Comparison of ENCODE assay signal across 9 cellular contexts in genomic region chr22:30308518-30309230, GRCh38. TPM values are rescaled to one million over a fixed set of nuclear protein-coding genes. Genes with fewer than 3 reads are reported as not detected.
DNase-seq lines count a peak whose midpoint lies in the region; ATAC-seq and TF ChIP-seq lines count a peak whose summit lies in the region.
"Had no signal": no experiment of that assay in that cellular context is flagged by ENCODE, and none has a peak within 500 bp of the region (broad histone marks: within the 10 kb centered on the region; RNA-seq: fewer than 3 reads in every experiment).

No MANE protein-coding gene starts in this region.

- H3K27me3 ChIP-seq in upper lobe of right lung: no peaks in the 10 kb centered on the region

- intact Hi-C loops in upper lobe of right lung (cut with DNase I): no loop called here

- no peak for TF ChIP-seq CTCF in fibroblast of villous mesenchyme (IDR thresholded peaks at IDR 0.05; ENCODE audit: insufficient read depth, low read depth, low read length)
- no peak for TF ChIP-seq CTCF in upper lobe of right lung (IDR thresholded peaks at IDR 0.05)

- H3K4me3 ChIP-seq in fibroblast of villous mesenchyme (ENCODE audit: low read depth, low read length): no peak overlapping the region
- H3K4me3 ChIP-seq in upper lobe of right lung: no peak overlapping the region

- H3K36me3 ChIP-seq in upper lobe of right lung: no peaks in the 10 kb centered on the region

- peaks cover 90% of the 10 kb centered on the region for H3K4me1 ChIP-seq in upper lobe of right lung

- DNase-seq in stimulated activated CD4-positive, alpha-beta T cell treated with anti-CD3 and anti-CD28 coated beads, Interleukin-15, amount 100 ng/mL, for 24 hours: peak; percentile 47
- no peak for DNase-seq in stimulated activated CD4-positive, alpha-beta T cell treated with anti-CD3 and anti-CD28 coated beads, Interleukin-12 subunit alpha, Interleukin-12 subunit beta, amount 100 ng/mL, for 4 hours
- peak; percentile 53 for DNase-seq in RKO (ENCODE audit: low spot score)
- DNase-seq in fibroblast of villous mesenchyme (ENCODE audit: low read depth): peak; percentile 94
- no peak for DNase-seq in upper lobe of right lung
- no peak for DNase-seq in NCI-H82 treated with DMSO at 0.1 percent for 48 hours (lab: John Stamatoyannopoulos, UW; ENCODE audit: unreplicated experiment)
- no peak for DNase-seq in caudate nucleus (lab: John Stamatoyannopoulos, UW)
- DNase-seq: T1000 had no signal

- H3K9me3 ChIP-seq in upper lobe of right lung: no peaks in the 10 kb centered on the region

- H3K27ac ChIP-seq in upper lobe of right lung: peak overlapping the region; percentile 89
- no peak overlapping the region for H3K27ac ChIP-seq in caudate nucleus (ENCODE audit: low read depth, low read length)

- ATAC-seq in upper lobe of right lung (no peak), GM21529 (IDR thresholded peaks at IDR 0.05; ENCODE audit: unreplicated experiment) (no peak)

RNA-seq across cellular contexts. Expression of gene TBC1D10A, which starts 18.1 kb away (rescaled TPM):
- total RNA-seq in fibroblast of villous mesenchyme (26.4 and 29.8 TPM in 2 replicates), upper lobe of right lung (29.6 TPM)

RNA-seq across cellular contexts. Expression of gene CASTOR1, which starts 19.4 kb away (rescaled TPM):
- total RNA-seq in fibroblast of villous mesenchyme: 1.6 and 4.3 TPM in 2 replicates
- 15.9 TPM for total RNA-seq in upper lobe of right lung

RNA-seq across cellular contexts. Expression of gene OSM, which starts 42.0 kb away (rescaled TPM):
- total RNA-seq in fibroblast of villous mesenchyme (0.43 TPM in 1 of 2 replicates, not detected in the other), upper lobe of right lung (1.6 TPM)

RNA-seq across cellular contexts. Expression of gene SF3A1, which starts 48.0 kb away (rescaled TPM):
- total RNA-seq in fibroblast of villous mesenchyme: 23.5 and 27.2 TPM in 2 replicates
- total RNA-seq in upper lobe of right lung: 164 TPM

RNA-seq across cellular contexts. Expression of gene CCDC157, which starts 48.1 kb away (rescaled TPM):
- total RNA-seq in fibroblast of villous mesenchyme (1.3 and 2.6 TPM in 2 replicates), upper lobe of right lung (2.7 TPM)

Comparison
In these comparisons a context has a peak if more than half of its experiments do, and no peak if none do; other contexts are left out.
1. DNase-seq: peak in stimulated activated CD4-positive, alpha-beta T cell treated with anti-CD3 and anti-CD28 coated beads, Interleukin-15, amount 100 ng/mL, for 24 hours (single experiment), RKO (single experiment) and fibroblast of villous mesenchyme (single experiment); none in stimulated activated CD4-positive, alpha-beta T cell treated with anti-CD3 and anti-CD28 coated beads, Interleukin-12 subunit alpha, Interleukin-12 subunit beta, amount 100 ng/mL, for 4 hours (single experiment), upper lobe of right lung (single experiment), NCI-H82 treated with DMSO at 0.1 percent for 48 hours (single experiment) and caudate nucleus (0 of 61).